In genomic region chr13:61756031-61756430, GRCh38 we compare ENCODE assay signal across 23 cellular contexts.
"Had no signal": no experiment of that assay in that cellular context is flagged by ENCODE, and none has a peak within 500 bp of the region (broad histone marks: within the 10 kb centered on the region; RNA-seq: fewer than 3 reads in every experiment).

No MANE protein-coding gene starts in this region.

- H3K9me3 ChIP-seq: colonic mucosa, gastrocnemius medialis had no signal

- H3K4me1 ChIP-seq: colonic mucosa, esophagus muscularis mucosa, esophagus squamous epithelium, foreskin keratinocyte, gastrocnemius medialis, gastroesophageal sphincter, heart left ventricle, heart right ventricle had no signal

- H3K36me3 ChIP-seq: colonic mucosa, esophagus muscularis mucosa, esophagus squamous epithelium, gastrocnemius medialis, gastroesophageal sphincter, heart left ventricle, heart right ventricle had no signal

- H3K27ac ChIP-seq: colonic mucosa, coronary artery, dorsolateral prefrontal cortex, epithelial cell of prostate, esophagus muscularis mucosa, esophagus squamous epithelium, foreskin keratinocyte, gastrocnemius medialis, gastroesophageal sphincter, heart left ventricle, heart right ventricle had no signal

- DNase-seq: colonic mucosa; cortex of kidney; dermis blood vessel endothelial cell; dorsolateral prefrontal cortex; effector CD4-positive, alpha-beta T cell; effector CD8-positive, alpha-beta T cell; effector memory CD4-positive, alpha-beta T cell; effector memory CD8-positive, alpha-beta T cell; endodermal cell; erythroblast; esophagus squamous epithelium; foreskin fibroblast; foreskin keratinocyte; foreskin melanocyte; gastrocnemius medialis; glutamatergic neuron; head of caudate nucleus; heart left ventricle; heart right ventricle had no signal

- H3K27me3 ChIP-seq: colonic mucosa, dorsolateral prefrontal cortex, esophagus muscularis mucosa, esophagus squamous epithelium, foreskin keratinocyte, gastrocnemius medialis, gastroesophageal sphincter, heart left ventricle, heart right ventricle had no signal

- H3K4me3 ChIP-seq: colonic mucosa, coronary artery, dorsolateral prefrontal cortex, esophagus muscularis mucosa, esophagus squamous epithelium, gastrocnemius medialis, gastroesophageal sphincter, heart left ventricle, heart right ventricle had no signal
